1 cellular context compared by ENCODE assay signal in the genomic region with DNA sequence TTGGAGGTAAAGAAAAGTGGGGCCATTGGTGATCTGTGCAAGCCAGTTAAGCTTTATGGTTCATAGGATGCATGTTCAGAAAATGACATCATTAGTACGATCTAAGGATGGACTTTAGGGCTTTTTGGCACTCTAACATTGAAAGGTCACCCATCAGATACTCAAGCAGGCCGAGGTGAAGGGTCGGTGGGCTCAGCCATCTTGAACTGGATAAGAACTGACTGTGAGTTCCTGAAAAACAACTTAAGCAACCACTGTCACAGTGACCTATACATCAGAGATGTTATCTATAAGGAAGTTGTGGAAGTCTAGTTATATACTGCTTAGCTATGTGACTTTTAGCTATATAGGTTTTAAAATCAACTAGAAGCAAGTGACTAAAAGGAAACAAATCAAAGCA.
TF ChIP-seq lines count a peak whose summit lies in the region.

No MANE protein-coding gene starts in this region.

TF ChIP-seq in H1, 55 proteins besides CTCF, POLR2A, EP300 and RAD21:
- no peak for TF ChIP-seq SP1 (IDR thresholded peaks at IDR 0.05; ENCODE audit: low read depth, low read length)
- TF ChIP-seq CHD2 (IDR thresholded peaks at IDR 0.05; ENCODE audit: low read length), result no peak
- TF ChIP-seq NANOG (IDR thresholded peaks at IDR 0.05; ENCODE audit: insufficient read depth, low read depth, low read length, poor library complexity, severe bottlenecking), result no peak
